Comparison of ENCODE assay signal across 1 cellular context in genomic region chr10:70146489-70147488, GRCh38.
TF ChIP-seq lines count a peak whose summit lies in the region.

TYSND1 (minus strand) TSS chr10:70146700; CDS start chr10:70146586, 114 bp downstream.

TF ChIP-seq in HepG2, 621 proteins besides CTCF, POLR2A, EP300 and RAD21 (continued from another document and continues in another):
- TF ChIP-seq NFIC (IDR thresholded peaks at IDR 0.05; ENCODE audit: low read length) (peak; percentile 61; the same call in 1 of the 2 replicates), ZBTB25 (CRISPR knock-in tag; IDR thresholded peaks at IDR 0.05) (no peak), RCOR2 (CRISPR knock-in tag; IDR thresholded peaks at IDR 0.05) (no peak), MEIS2 (CRISPR knock-in tag; IDR thresholded peaks at IDR 0.05) (no peak; the same call in 1 of the 2 replicates), POLR2G (IDR thresholded peaks at IDR 0.05; ENCODE audit: low read depth, low read length) (peak; percentile 97), ZNF784 (CRISPR knock-in tag; IDR thresholded peaks at IDR 0.05; ENCODE audit: borderline replicate concordance) (no peak), DMAP1 (CRISPR knock-in tag; IDR thresholded peaks at IDR 0.05) (0 out of 2 replicates have a peak, but pooled peaks have one; percentile 38), ZSCAN25 (CRISPR knock-in tag; IDR thresholded peaks at IDR 0.05) (peak; percentile 68; the same call in 1 of the 2 replicates), ZNF512B (CRISPR knock-in tag; IDR thresholded peaks at IDR 0.05; ENCODE audit: borderline replicate concordance) (no peak), ZNF746 (CRISPR knock-in tag; IDR thresholded peaks at IDR 0.05) (no peak; the same call in none of the 2 replicates), TCF7L2 (IDR thresholded peaks at IDR 0.05; ENCODE audit: low read depth, low read length) (no peak), ZNF709 (CRISPR knock-in tag; IDR thresholded peaks at IDR 0.05) (no peak), NFKB2 (CRISPR knock-in tag; IDR thresholded peaks at IDR 0.05; ENCODE audit: borderline replicate concordance) (peak; percentile 41; the same call in 1 of the 2 replicates), NCOA5 (CRISPR knock-in tag; IDR thresholded peaks at IDR 0.05) (no peak), CREB1 (IDR thresholded peaks at IDR 0.05) (peak; percentile 78), CREB1 (CRISPR knock-in tag; IDR thresholded peaks at IDR 0.05) (peak; percentile 81), HOXA5 (CRISPR knock-in tag; IDR thresholded peaks at IDR 0.05) (peak; percentile 27; the same call in 1 of the 2 replicates), ETS1 (CRISPR knock-in tag; IDR thresholded peaks at IDR 0.05) (no peak), MEIS1 (CRISPR knock-in tag; IDR thresholded peaks at IDR 0.05; ENCODE audit: borderline replicate concordance) (peak; percentile 57; the same call in 1 of the 2 replicates), SRF (IDR thresholded peaks at IDR 0.05; ENCODE audit: low read depth, low read length) (no peak), SP5 (CRISPR knock-in tag; IDR thresholded peaks at IDR 0.05; ENCODE audit: borderline replicate concordance, low read depth) (0 out of 2 replicates have a peak, but pooled peaks have one; percentile 54), DMTF1 (CRISPR knock-in tag; IDR thresholded peaks at IDR 0.05) (no peak), MAF1 (CRISPR knock-in tag; IDR thresholded peaks at IDR 0.05; ENCODE audit: borderline replicate concordance) (no peak), CHCHD3 (CRISPR knock-in tag; IDR thresholded peaks at IDR 0.05) (no peak), KAT8 (CRISPR knock-in tag; IDR thresholded peaks at IDR 0.05) (peak; percentile 38; the same call in 1 of the 2 replicates), STAT5B (CRISPR knock-in tag; IDR thresholded peaks at IDR 0.05) (0 out of 2 replicates have a peak, but pooled peaks have one; percentile 30), SMARCE1 (IDR thresholded peaks at IDR 0.05; ENCODE audit: borderline replicate concordance) (no peak), CHD4 (IDR thresholded peaks at IDR 0.05; ENCODE audit: borderline replicate concordance, low read length) (no peak), ZNF18 (CRISPR knock-in tag; IDR thresholded peaks at IDR 0.05; ENCODE audit: insufficient replicate concordance) (no peak), ZBTB1 (CRISPR knock-in tag; IDR thresholded peaks at IDR 0.05; ENCODE audit: borderline replicate concordance) (no peak), ZNF121 (CRISPR knock-in tag; IDR thresholded peaks at IDR 0.05) (no peak), ZSCAN31 (CRISPR knock-in tag; IDR thresholded peaks at IDR 0.05; ENCODE audit: low read depth) (peak; percentile 32; the same call in 1 of the 2 replicates), NFAT5 (CRISPR knock-in tag; IDR thresholded peaks at IDR 0.05) (no peak), ARID2 (CRISPR knock-in tag; IDR thresholded peaks at IDR 0.05; ENCODE audit: borderline replicate concordance) (no peak), ZFX (CRISPR knock-in tag; IDR thresholded peaks at IDR 0.05; ENCODE audit: low read depth) (peak; percentile 45), HOXD1 (CRISPR knock-in tag; IDR thresholded peaks at IDR 0.05) (no peak), ZNF124 (CRISPR knock-in tag; IDR thresholded peaks at IDR 0.05) (no peak; the same call in 1 of the 2 replicates), HHEX (CRISPR knock-in tag; IDR thresholded peaks at IDR 0.05) (no peak), MXD3 (CRISPR knock-in tag; IDR thresholded peaks at IDR 0.05) (peak; percentile 20; the same call in 1 of the 2 replicates), ZNF274 (CRISPR knock-in tag; IDR thresholded peaks at IDR 0.05) (peak; percentile 59), ZNF510 (CRISPR knock-in tag; IDR thresholded peaks at IDR 0.05; ENCODE audit: low read depth) (no peak), ZNF230 (CRISPR knock-in tag; IDR thresholded peaks at IDR 0.05) (no peak), KAT2B (IDR thresholded peaks at IDR 0.05; ENCODE audit: borderline replicate concordance, low read depth, low read length) (no peak), CBX1 (IDR thresholded peaks at IDR 0.05; ENCODE audit: low read depth) (peak; percentile 67), MBD4 (IDR thresholded peaks at IDR 0.05; ENCODE audit: borderline replicate concordance, low read length) (0 out of 2 replicates have a peak, but pooled peaks have one; percentile 55), ZNF292 (CRISPR knock-in tag; IDR thresholded peaks at IDR 0.05; ENCODE audit: borderline replicate concordance, low read depth) (no peak)
